Comparison of ENCODE assay signal across 30 cellular contexts in genomic region chr5:19487484-19487883, GRCh38.
"Had no signal": no experiment of that assay in that cellular context is flagged by ENCODE, and none has a peak within 500 bp of the region (broad histone marks: within the 10 kb centered on the region; RNA-seq: fewer than 3 reads in every experiment).

No MANE protein-coding gene starts in this region.

- H3K4me2 ChIP-seq: neural progenitor cell, smooth muscle cell had no signal

- H3K27me3 ChIP-seq: neural progenitor cell, ovary, spleen, thyroid gland, tibial nerve, upper lobe of left lung, vagina had no signal

- H3K9ac ChIP-seq: neural progenitor cell, parathyroid adenoma had no signal

- H3K36me3 ChIP-seq: neural progenitor cell, ovary, spleen, thoracic aorta, thyroid gland, tibial nerve, upper lobe of left lung, vagina had no signal

- H3K79me2 ChIP-seq: parathyroid adenoma had no signal

- FAIRE-seq: urothelium cell line had no signal

- H3K27ac ChIP-seq: neural progenitor cell, ovary, parathyroid adenoma, psoas muscle, skin epidermis, spleen, thoracic aorta, thyroid gland, tibial nerve, upper lobe of left lung, vagina had no signal

- DNase-seq: naive thymus-derived CD4-positive, alpha-beta T cell; natural killer cell; occipital lobe; ovary; posterior cingulate gyrus; psoas muscle; right cardiac atrium; spleen; stimulated activated CD4-positive, alpha-beta T cell treated with anti-CD3 and anti-CD28 coated beads, Interleukin-12 subunit alpha, Interleukin-12 subunit beta, amount 100 ng/mL, for 4 hours; stimulated activated CD4-positive, alpha-beta T cell treated with anti-CD3 and anti-CD28 coated beads, Interleukin-1b, Interleukin-23, amount 100 ng/mL, for 48 hours; stimulated activated CD4-positive, alpha-beta T cell treated with anti-CD3 and anti-CD28 coated beads, Interleukin-4, amount 100 ng/mL, for 1 hour; stimulated activated CD4-positive, alpha-beta T cell treated with anti-CD3 and anti-CD28 coated beads, Interleukin-4, amount 100 ng/mL, for 4 hours; stimulated activated CD8-positive, alpha-beta memory T cell treated with anti-CD3 and anti-CD28 coated beads, Interleukin-4, amount 100 ng/mL, for 48 hours; stimulated activated naive CD4-positive, alpha-beta T cell; stimulated activated naive CD8-positive, alpha-beta T cell treated with anti-CD3 and anti-CD28 coated beads, Interleukin-15, amount 100 ng/mL, for 72 hours; stimulated activated naive CD8-positive, alpha-beta T cell treated with anti-CD3 and anti-CD28 coated beads, Interleukin-15, Interleukin-2, amounts not matched to agents 100 U/mL and 50 U/mL, for 24 hours; substantia nigra; thyroid gland; trophoblast cell; upper lobe of left lung had no signal

- H3K4me3 ChIP-seq: neural progenitor cell, ovary, psoas muscle, skin epidermis, smooth muscle cell, spleen, thoracic aorta, thyroid gland, tibial nerve, upper lobe of left lung, vagina had no signal

- ATAC-seq: naive thymus-derived CD4-positive, alpha-beta T cell; natural killer cell; psoas muscle; right cardiac atrium; sciatic nerve; stimulated activated memory B cell treated with anti-CD40 and anti-IgM and Interleukin-4, amounts not matched to agents 10 μg/mL and 1 μg/mL and 100 μg/mL, for 72 hours; stimulated activated naive CD8-positive, alpha-beta T cell treated with anti-CD3 and anti-CD28 coated beads, Interleukin-15, amount 100 ng/mL, for 72 hours; stimulated activated naive CD8-positive, alpha-beta T cell treated with anti-CD3 and anti-CD28 coated beads, Interleukin-15, Interleukin-2, amounts not matched to agents 100 U/mL and 50 U/mL, for 24 hours had no signal

- H2AFZ ChIP-seq: neural progenitor cell, parathyroid adenoma had no signal

- H3K4me1 ChIP-seq: neural progenitor cell, parathyroid adenoma, psoas muscle, spleen, thyroid gland, tibial nerve, upper lobe of left lung, vagina had no signal

- H3K9me3 ChIP-seq: ovary, psoas muscle, thoracic aorta, thyroid gland, tibial nerve, upper lobe of left lung, vagina had no signal
